14 cellular contexts compared by ENCODE assay signal in the genomic region with DNA sequence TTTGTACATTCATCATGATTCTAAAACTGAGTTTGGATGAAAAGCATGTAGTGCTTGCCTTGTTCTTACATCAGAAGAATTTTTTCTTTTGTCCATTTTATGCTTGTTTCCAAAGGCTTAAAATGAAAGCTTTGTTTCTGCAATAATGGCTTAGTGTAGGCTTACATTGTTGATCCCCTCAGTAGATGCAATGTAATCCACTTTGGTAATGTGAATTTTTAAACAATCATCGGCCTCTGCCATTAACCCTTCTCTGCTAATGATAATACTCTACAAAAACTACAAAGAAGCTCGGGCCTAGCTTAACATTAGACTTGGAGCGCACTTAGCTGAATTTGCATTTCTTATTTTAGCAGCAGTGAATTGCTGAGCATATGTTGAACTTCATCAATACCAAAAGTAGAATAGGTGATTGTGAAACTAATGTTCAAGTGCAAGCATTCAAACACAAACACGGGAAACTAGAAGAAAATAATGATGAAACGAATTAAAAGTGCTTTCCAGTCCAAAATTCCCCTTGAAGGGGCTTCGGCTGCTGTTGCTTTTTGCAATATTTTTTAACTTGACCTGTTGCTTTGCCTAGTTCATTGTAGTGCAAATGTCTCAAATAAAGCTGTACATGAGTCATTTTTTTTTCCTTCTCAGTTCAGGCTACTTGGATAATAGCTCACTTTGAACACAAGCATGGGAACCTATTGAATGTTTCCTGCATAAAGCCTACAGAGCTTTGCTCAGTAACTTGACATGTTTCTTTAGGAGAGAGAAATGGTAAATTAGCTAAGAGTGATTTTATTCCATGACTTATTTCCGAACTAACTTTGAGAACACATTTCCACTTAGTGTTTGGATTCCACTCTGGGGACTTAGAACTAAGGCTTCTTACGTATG.
DNase-seq lines count a peak whose midpoint lies in the region; TF ChIP-seq lines count a peak whose summit lies in the region.
"Had no signal": no experiment of that assay in that cellular context is flagged by ENCODE, and none has a peak within 500 bp of the region (broad histone marks: within the 10 kb centered on the region; RNA-seq: fewer than 3 reads in every experiment).

No MANE protein-coding gene starts in this region.

- peaks cover 15% of the 10 kb centered on the region for H3K4me1 ChIP-seq in HEK293 (ENCODE audit: control insufficient read depth, insufficient read depth, low read length)
- peaks cover 17% of the 10 kb centered on the region for H3K4me1 ChIP-seq in hepatocyte (ENCODE audit: insufficient read depth)

- DNase-seq in amniotic epithelial cell (ENCODE audit: low read depth) (peak; percentile 17), hepatocyte (ENCODE audit: low spot score) (no peak), substantia nigra (lab: John Stamatoyannopoulos, UW) (peak in 1 of 49 donors; percentile 53), AML-193 (lab: John Stamatoyannopoulos, UW) (no peak), GM10266 (ENCODE audit: extremely low spot score) (no peak), HCEC 1CT (no peak)
- DNase-seq: activated CD8-positive, alpha-beta T cell treated with anti-CD3 and anti-CD28 coated beads for 36 hours; activated effector memory CD4-positive, alpha-beta T cell treated with Interleukin-2 at 50 U/mL for 16 hours; CD8-positive, alpha-beta T cell; effector CD8-positive, alpha-beta T cell; sigmoid colon; stimulated activated naive CD8-positive, alpha-beta T cell treated with anti-CD3 and anti-CD28 coated beads, Interleukin-15, amount 100 ng/mL, for 72 hours; T-helper 9 cell had no signal

- 64% methylated on average over 8 of the region's 8 CpGs for WGBS in hepatocyte (ENCODE audit: low lambda C conversion rate, missing lambda C conversion rate)

- H3K27ac ChIP-seq in HEK293 (ENCODE audit: extremely low read depth, low read depth, low read length) (no peak overlapping the region), hepatocyte (no peak overlapping the region), substantia nigra (ENCODE audit: low read depth, low read length, poor library complexity, severe bottlenecking) (peak overlapping the region; percentile 79)

- CTCF ChIA-PET in HEK293 (lab: Yijun Ruan, JAX), result interaction anchor here (0.8 kb wide), 1 partner anchor 12 kb away, joined by 4 read pairs; no protein-coding TSS in a partner anchor

- H3K27me3 ChIP-seq in hepatocyte, result no peaks in the 10 kb centered on the region
- H3K27me3 ChIP-seq: sigmoid colon had no signal

- no peaks in the 10 kb centered on the region for H4K20me1 ChIP-seq in hepatocyte (ENCODE audit: insufficient read depth, poor library complexity, severe bottlenecking)

- no peaks in the 10 kb centered on the region for H3K9me3 ChIP-seq in HEK293 (ENCODE audit: control insufficient read depth, insufficient read depth, low read depth, low read length)
- H3K9me3 ChIP-seq in hepatocyte (ENCODE audit: low read depth), result no peaks in the 10 kb centered on the region
- H3K9me3 ChIP-seq: sigmoid colon had no signal

- no peaks in the 10 kb centered on the region for H3K9me2 ChIP-seq in hepatocyte (replicated peaks; ENCODE audit: insufficient read depth)

- peak overlapping the region; percentile 24 for H3K4me2 ChIP-seq in hepatocyte

- H3K79me2 ChIP-seq in hepatocyte, result peaks cover 9% of the 10 kb centered on the region

- H3K4me3 ChIP-seq in HEK293 (ENCODE audit: low read depth, low read length), result no peak overlapping the region
- H3K4me3 ChIP-seq in hepatocyte, result no peak overlapping the region
- H3K4me3 ChIP-seq: sigmoid colon had no signal

- H3K36me3 ChIP-seq in HEK293 (ENCODE audit: control insufficient read depth in 2 of 2, insufficient read depth in 1 of 2, low read length in 2 of 2), result peaks cover 0 to 13% of the 10 kb centered on the region in 2 experiments; a peak in 1 of 3 replicates
- H3K36me3 ChIP-seq in hepatocyte (replicated peaks; ENCODE audit: insufficient read depth, low read depth), result no peaks in the 10 kb centered on the region
- H3K36me3 ChIP-seq: sigmoid colon had no signal

- H2AFZ ChIP-seq in hepatocyte, result no peak overlapping the region

- TF ChIP-seq CTCF in HEK293 (tag by site-specific recombination; IDR thresholded peaks at IDR 0.05) (no peak), hepatocyte (IDR thresholded peaks at IDR 0.05; ENCODE audit: poor library complexity) (no peak), GM10266 (IDR thresholded peaks at IDR 0.05; ENCODE audit: control insufficient read depth, insufficient read depth, low read depth, missing control alignments) (no peak)

- POLR2A ChIA-PET in HEK293 (lab: Yijun Ruan, JAX), result interaction anchor here (1.5 kb wide), 1 partner anchor 66 kb away, joined by 4 read pairs; a partner anchor contains a TSS

TF ChIP-seq in HEK293, 187 proteins besides CTCF, POLR2A, EP300 and RAD21 (continues in another document):
- no peak for TF ChIP-seq ZEB2 (tag by site-specific recombination; IDR thresholded peaks at IDR 0.05)
- TF ChIP-seq TRIM28 (IDR thresholded peaks at IDR 0.05; ENCODE audit: borderline replicate concordance, low read length), result peak; percentile 40; the same call in 1 of the 2 replicates
- TF ChIP-seq ZNF549 (tag by site-specific recombination; IDR thresholded peaks at IDR 0.05), result no peak
- peak; percentile 50; the same call in 1 of the 2 replicates for TF ChIP-seq SCRT1 (tag by site-specific recombination; IDR thresholded peaks at IDR 0.05; ENCODE audit: borderline replicate concordance)
- TF ChIP-seq ZNF544 (tag by site-specific recombination; IDR thresholded peaks at IDR 0.05), result no peak
- peak; percentile 92 for TF ChIP-seq SCRT2 (tag by site-specific recombination; IDR thresholded peaks at IDR 0.05)
- TF ChIP-seq ZNF629 (tag by site-specific recombination; IDR thresholded peaks at IDR 0.05), result no peak
- no peak for TF ChIP-seq ZNF146 (tag by site-specific recombination; IDR thresholded peaks at IDR 0.05)
- no peak for TF ChIP-seq ZNF777 (tag by site-specific recombination; IDR thresholded peaks at IDR 0.05; ENCODE audit: borderline replicate concordance)
- TF ChIP-seq ZNF23 (tag by site-specific recombination; IDR thresholded peaks at IDR 0.05; ENCODE audit: borderline replicate concordance), result no peak
- no peak for TF ChIP-seq ZFP37 (tag by site-specific recombination; IDR thresholded peaks at IDR 0.05)
- no peak for TF ChIP-seq YY1 (tag by site-specific recombination; IDR thresholded peaks at IDR 0.05)
- no peak for TF ChIP-seq ZNF776 (tag by site-specific recombination; IDR thresholded peaks at IDR 0.05; ENCODE audit: borderline replicate concordance)
- no peak for TF ChIP-seq OSR2 (tag by site-specific recombination; IDR thresholded peaks at IDR 0.05)
- no peak for TF ChIP-seq ZNF341 (tag by site-specific recombination; IDR thresholded peaks at IDR 0.05; ENCODE audit: low read depth)
- TF ChIP-seq, protein P1, sequence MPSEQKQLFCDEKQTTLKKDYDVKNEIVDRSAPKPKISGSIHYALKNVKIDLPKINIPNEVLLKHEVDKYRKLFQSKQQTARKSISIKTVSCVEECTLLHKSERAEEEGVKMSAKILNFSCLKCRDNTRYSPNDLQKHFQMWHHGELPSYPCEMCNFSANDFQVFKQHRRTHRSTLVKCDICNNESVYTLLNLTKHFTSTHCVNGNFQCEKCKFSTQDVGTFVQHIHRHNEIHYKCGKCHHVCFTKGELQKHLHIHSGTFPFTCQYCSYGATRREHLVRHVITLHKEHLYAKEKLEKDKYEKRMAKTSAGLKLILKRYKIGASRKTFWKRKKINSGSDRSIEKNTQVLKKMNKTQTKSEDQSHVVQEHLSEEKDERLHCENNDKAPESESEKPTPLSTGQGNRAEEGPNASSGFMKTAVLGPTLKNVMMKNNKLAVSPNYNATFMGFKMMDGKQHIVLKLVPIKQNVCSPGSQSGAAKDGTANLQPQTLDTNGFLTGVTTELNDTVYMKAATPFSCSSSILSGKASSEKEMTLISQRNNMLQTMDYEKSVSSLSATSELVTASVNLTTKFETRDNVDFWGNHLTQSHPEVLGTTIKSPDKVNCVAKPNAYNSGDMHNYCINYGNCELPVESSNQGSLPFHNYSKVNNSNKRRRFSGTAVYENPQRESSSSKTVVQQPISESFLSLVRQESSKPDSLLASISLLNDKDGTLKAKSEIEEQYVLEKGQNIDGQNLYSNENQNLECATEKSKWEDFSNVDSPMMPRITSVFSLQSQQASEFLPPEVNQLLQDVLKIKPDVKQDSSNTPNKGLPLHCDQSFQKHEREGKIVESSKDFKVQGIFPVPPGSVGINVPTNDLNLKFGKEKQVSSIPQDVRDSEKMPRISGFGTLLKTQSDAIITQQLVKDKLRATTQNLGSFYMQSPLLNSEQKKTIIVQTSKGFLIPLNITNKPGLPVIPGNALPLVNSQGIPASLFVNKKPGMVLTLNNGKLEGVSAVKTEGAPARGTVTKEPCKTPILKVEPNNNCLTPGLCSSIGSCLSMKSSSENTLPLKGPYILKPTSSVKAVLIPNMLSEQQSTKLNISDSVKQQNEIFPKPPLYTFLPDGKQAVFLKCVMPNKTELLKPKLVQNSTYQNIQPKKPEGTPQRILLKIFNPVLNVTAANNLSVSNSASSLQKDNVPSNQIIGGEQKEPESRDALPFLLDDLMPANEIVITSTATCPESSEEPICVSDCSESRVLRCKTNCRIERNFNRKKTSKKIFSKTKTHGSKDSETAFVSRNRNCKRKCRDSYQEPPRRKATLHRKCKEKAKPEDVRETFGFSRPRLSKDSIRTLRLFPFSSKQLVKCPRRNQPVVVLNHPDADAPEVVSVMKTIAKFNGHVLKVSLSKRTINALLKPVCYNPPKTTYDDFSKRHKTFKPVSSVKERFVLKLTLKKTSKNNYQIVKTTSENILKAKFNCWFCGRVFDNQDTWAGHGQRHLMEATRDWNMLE (tag by site-specific recombination; conservative IDR thresholded peaks at IDR 0.05; ENCODE audit: low read depth), result no peak
- TF ChIP-seq, protein P2, sequence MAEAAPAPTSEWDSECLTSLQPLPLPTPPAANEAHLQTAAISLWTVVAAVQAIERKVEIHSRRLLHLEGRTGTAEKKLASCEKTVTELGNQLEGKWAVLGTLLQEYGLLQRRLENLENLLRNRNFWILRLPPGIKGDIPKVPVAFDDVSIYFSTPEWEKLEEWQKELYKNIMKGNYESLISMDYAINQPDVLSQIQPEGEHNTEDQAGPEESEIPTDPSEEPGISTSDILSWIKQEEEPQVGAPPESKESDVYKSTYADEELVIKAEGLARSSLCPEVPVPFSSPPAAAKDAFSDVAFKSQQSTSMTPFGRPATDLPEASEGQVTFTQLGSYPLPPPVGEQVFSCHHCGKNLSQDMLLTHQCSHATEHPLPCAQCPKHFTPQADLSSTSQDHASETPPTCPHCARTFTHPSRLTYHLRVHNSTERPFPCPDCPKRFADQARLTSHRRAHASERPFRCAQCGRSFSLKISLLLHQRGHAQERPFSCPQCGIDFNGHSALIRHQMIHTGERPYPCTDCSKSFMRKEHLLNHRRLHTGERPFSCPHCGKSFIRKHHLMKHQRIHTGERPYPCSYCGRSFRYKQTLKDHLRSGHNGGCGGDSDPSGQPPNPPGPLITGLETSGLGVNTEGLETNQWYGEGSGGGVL (tag by site-specific recombination; IDR thresholded peaks at IDR 0.05), result no peak
- no peak for TF ChIP-seq ZIC2 (tag by site-specific recombination; IDR thresholded peaks at IDR 0.05)
- TF ChIP-seq ZNF292 (tag by site-specific recombination; IDR thresholded peaks at IDR 0.05; ENCODE audit: borderline replicate concordance, low read depth), result no peak
